Comparison of ENCODE assay signal across 29 cellular contexts in genomic region chr21:14566889-14567288, GRCh38. TPM values are rescaled to one million over a fixed set of nuclear protein-coding genes. Genes with fewer than 3 reads are reported as not detected.
"Had no signal": no experiment of that assay in that cellular context is flagged by ENCODE, and none has a peak within 500 bp of the region (broad histone marks: within the 10 kb centered on the region; RNA-seq: fewer than 3 reads in every experiment).

No MANE protein-coding gene starts in this region.

- H3K36me3 ChIP-seq: brain microvascular endothelial cell, SJCRH30 had no signal

- H3K27ac Mint-ChIP-seq: activated CD8-positive, alpha-beta memory T cell treated with anti-CD3 and anti-CD28 coated beads, Interleukin-2, amount 10 ng/mL, durations not matched to agents 7 days and 5 days; activated naive CD4-positive, alpha-beta T cell treated with anti-CD3 and anti-CD28 coated beads, Interleukin-2, amount 50 U/mL, for 72 hours had no signal

- H3K9me3 ChIP-seq: SJCRH30, SK-N-SH had no signal

- H3K27ac ChIP-seq: brain microvascular endothelial cell, SJCRH30, VCaP had no signal

- ATAC-seq: activated CD8-positive, alpha-beta memory T cell treated with anti-CD3 and anti-CD28 coated beads, Interleukin-2, amount 10 ng/mL, durations not matched to agents 7 days and 5 days; activated T-cell treated with anti-CD3 and anti-CD28 coated beads, Interleukin-2, amount 50 U/mL, for 4 hours; Panc1 had no signal

- H3K4me3 Mint-ChIP-seq: activated CD4-positive, alpha-beta T cell treated with anti-CD3 and anti-CD28 coated beads, Interleukin-2, amount 10 ng/mL, durations not matched to agents 24 days and 14 days; activated CD8-positive, alpha-beta memory T cell treated with anti-CD3 and anti-CD28 coated beads, Interleukin-2, amount 10 ng/mL, durations not matched to agents 7 days and 5 days; activated T-cell treated with anti-CD3 and anti-CD28 coated beads, Interleukin-2, amount 50 U/mL, for 4 hours had no signal

- H3K4me2 ChIP-seq: SK-N-SH had no signal

- H3K4me1 ChIP-seq: SJCRH30 had no signal

- H3K9ac ChIP-seq: SK-N-SH had no signal

- DNase-seq: activated CD4-positive, alpha-beta T cell treated with anti-CD3 and anti-CD28 coated beads, Interleukin-2, amount 10 ng/mL, durations not matched to agents 24 days and 14 days; activated CD4-positive, alpha-beta T cell treated with anti-CD3 and anti-CD28 coated beads, Interleukin-2, amount 50 U/mL, for 48 hours; activated CD4-positive, CD25-positive, alpha-beta regulatory T cell treated with anti-CD3 and anti-CD28 coated beads, Interleukin-2, amount 50 U/mL, for 72 hours; activated CD8-positive, alpha-beta memory T cell treated with anti-CD3 and anti-CD28 coated beads, Interleukin-2, amount 10 ng/mL, durations not matched to agents 7 days and 5 days; activated effector memory CD4-positive, alpha-beta T cell treated with anti-CD3 and anti-CD28 coated beads, Interleukin-2, amount 50 U/mL, for 16 hours; activated naive CD4-positive, alpha-beta T cell treated with Interleukin-2 at 50 U/mL for 16 hours; activated T-cell treated with anti-CD3 and anti-CD28 coated beads, Interleukin-2, amount 50 U/mL, for 4 hours; brain microvascular endothelial cell; cerebellar nuclear complex; Kasumi-1; NCI-H1092 treated with DMSO at 0.1 percent for 48 hours; NCI-H1417 treated with DMSO at 0.1 percent for 48 hours; NCI-H1694; NCI-H2029; NCI-H2107; NCI-H2171 treated with DMSO at 0.1 percent for 48 hours; NCI-H226; NCI-H526 treated with DMSO at 0.1 percent for 48 hours; NCI-H82; OCI-M1; Right ventricle myocardium superior; RPMI8226; SJCRH30; SK-N-SH; T-helper 1 cell had no signal

- H3K27me3 ChIP-seq: brain microvascular endothelial cell, SJCRH30 had no signal

- H3K4me3 ChIP-seq: SJCRH30 had no signal

- H3K27me3 Mint-ChIP-seq: activated CD4-positive, alpha-beta T cell treated with anti-CD3 and anti-CD28 coated beads, Interleukin-2, amount 10 ng/mL, durations not matched to agents 24 days and 14 days; activated CD8-positive, alpha-beta memory T cell treated with anti-CD3 and anti-CD28 coated beads, Interleukin-2, amount 10 ng/mL, durations not matched to agents 7 days and 5 days had no signal

RNA-seq across cellular contexts. Expression of gene SAMSN1, which starts 20.8 kb away (rescaled TPM):
- total RNA-seq: NCI-H460 had no signal
- polyA plus RNA-seq: SK-N-SH had no signal
